In genomic region chr12:94730846-94731245, GRCh38 we compare ENCODE assay signal across 1 cellular context.
TF ChIP-seq lines count a peak whose summit lies in the region.

No MANE protein-coding gene starts in this region.

TF ChIP-seq in GM23338, 12 proteins besides CTCF, POLR2A, EP300 and RAD21 (continued from another document):
- TF ChIP-seq ETS1 (IDR thresholded peaks at IDR 0.05) (no peak), ZNF114 (CRISPR knock-in tag; IDR thresholded peaks at IDR 0.05) (no peak)
